Comparison of ENCODE assay signal across 8 cellular contexts in the genomic region with DNA sequence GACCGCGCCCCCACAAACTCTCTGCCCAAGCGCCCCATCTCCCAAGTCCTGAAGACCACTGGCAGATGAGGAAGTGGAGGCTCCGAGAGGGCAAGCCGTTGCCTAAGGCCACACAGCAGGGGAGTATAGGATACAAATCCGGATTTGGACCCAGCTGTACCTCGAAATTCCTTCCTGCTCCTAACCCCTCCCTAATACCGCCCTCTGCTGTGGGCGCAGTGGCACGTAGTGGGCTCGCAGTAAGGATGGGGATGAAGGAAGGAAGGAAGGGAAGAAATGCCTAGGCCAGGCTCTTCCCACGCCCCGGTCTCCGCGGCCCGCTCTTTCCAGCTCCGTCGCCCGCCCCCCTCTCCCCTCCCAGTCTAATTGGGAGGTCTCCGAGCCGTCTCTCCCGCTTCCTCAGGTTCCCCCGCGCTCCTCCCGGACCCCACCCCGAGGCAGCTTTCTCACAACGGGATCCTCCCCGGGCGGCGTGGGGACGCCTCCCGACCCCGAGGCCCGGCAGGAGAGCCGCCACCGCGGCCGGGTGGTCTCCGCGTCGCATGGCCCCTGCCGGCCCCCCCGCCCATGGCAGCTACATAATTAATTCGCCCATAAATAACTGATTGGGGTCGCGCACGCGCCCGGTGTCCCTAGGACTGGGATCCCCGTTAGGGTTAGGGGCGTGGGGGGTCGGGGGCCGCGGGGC.
DNase-seq lines count a peak whose midpoint lies in the region; TF ChIP-seq lines count a peak whose summit lies in the region.

No MANE protein-coding gene starts in this region.

- H3K14ac ChIP-seq in mesenchymal stem cell (ENCODE audit: low read length in 2 of 2), result peak overlapping the region; percentile 50 to 88

- peaks cover 43% of the 10 kb centered on the region for H3K27me3 Mint-ChIP-seq in IgD-negative memory B cell

- no peaks in the 10 kb centered on the region for H3K27me3 ChIP-seq in mesenchymal stem cell (ENCODE audit: control insufficient read depth in 1 of 2, insufficient read depth in 1 of 2, low read length in 2 of 2)

- H3K27ac Mint-ChIP-seq in IgD-negative memory B cell, result peak overlapping the region in 1 of 3 donors; percentile 35

- H4K91ac ChIP-seq in mesenchymal stem cell (ENCODE audit: low read length), result peak overlapping the region; percentile 100

- peak; percentile 31 for DNase-seq in ACHN
- DNase-seq in cerebellar cortex (ENCODE audit: low spot score), result peak; percentile 44
- peak; percentile 60 for DNase-seq in mesenchymal stem cell
- no peak for DNase-seq in GM13976 (ENCODE audit: low spot score)
- no peak for DNase-seq in stimulated activated CD8-positive, alpha-beta memory T cell treated with anti-CD3 and anti-CD28 coated beads, Interleukin-4, amount 100 ng/mL, for 48 hours
- DNase-seq in SHP77 (lab: John Stamatoyannopoulos, UW), result no peak

- peak overlapping the region; percentile 95 for H2AK5ac ChIP-seq in mesenchymal stem cell (ENCODE audit: low read length, severe bottlenecking)

- no peaks in the 10 kb centered on the region for H3K36me3 Mint-ChIP-seq in IgD-negative memory B cell

- no peaks in the 10 kb centered on the region for H3K9me3 ChIP-seq in mesenchymal stem cell (ENCODE audit: control insufficient read depth, low read length)

- H3K36me3 ChIP-seq in mesenchymal stem cell (ENCODE audit: control insufficient read depth in 1 of 2, insufficient read depth in 2 of 2, low read depth in 1 of 2, low read length in 2 of 2) (no peaks in the 10 kb centered on the region), urinary bladder (ENCODE audit: insufficient read depth) (no peaks in the 10 kb centered on the region)

- H2AFZ ChIP-seq in mesenchymal stem cell (ENCODE audit: low read depth, low read length), result no peak overlapping the region

- H3K4me2 ChIP-seq in mesenchymal stem cell (ENCODE audit: low read length, poor library complexity, severe bottlenecking), result peak overlapping the region; percentile 77

- H3K9ac ChIP-seq in mesenchymal stem cell (ENCODE audit: low read length), result peak overlapping the region; percentile 91

- H3K4me1 Mint-ChIP-seq in IgD-negative memory B cell, result peaks cover 0 to 5% (median 2%) of the 10 kb centered on the region in 3 donors

- peaks cover 52% of the 10 kb centered on the region for H3K4me1 ChIP-seq in mesenchymal stem cell (ENCODE audit: control insufficient read depth, insufficient read depth, low read depth, low read length)
- H3K4me1 ChIP-seq in urinary bladder (ENCODE audit: insufficient read depth), result no peaks in the 10 kb centered on the region

- in situ Hi-C loops in ACHN (cut with HindIII; ENCODE audit: low pct_ligation_motif_present, low pct_unique_long_range_greater_than_20kb, low sequenced_read_pairs) (no loop called here), GM13976 (cut with MboI; ENCODE audit: low sequenced_read_pairs, unreplicated experiment) (no loop called here)

- peak overlapping the region; percentile 6 to 74 (median 24) for H3K4me3 Mint-ChIP-seq in IgD-negative memory B cell

- H3K23ac ChIP-seq in mesenchymal stem cell (ENCODE audit: low read length in 2 of 2), result peak overlapping the region; percentile 22 to 23

- peaks cover 1% of the 10 kb centered on the region for H3K79me1 ChIP-seq in mesenchymal stem cell (replicated peaks; ENCODE audit: low read length, poor library complexity, severe bottlenecking)

- peak overlapping the region; percentile 99 to 100 for H2BK12ac ChIP-seq in mesenchymal stem cell (ENCODE audit: low read length in 2 of 2)

- TF ChIP-seq CTCF in GM13976 (IDR thresholded peaks at IDR 0.05; ENCODE audit: borderline replicate concordance, control extremely low read depth, extremely low read depth, insufficient read depth, missing control alignments), result no peak

- WGBS in mesenchymal stem cell, result 8% methylated on average over 37 of the region's 54 CpGs
- 8% methylated on average over 54 of the region's 54 CpGs for WGBS in urinary bladder

- peak overlapping the region; percentile 24 to 60 for H3K4me3 ChIP-seq in mesenchymal stem cell (ENCODE audit: insufficient read depth in 1 of 2, low read depth in 1 of 2, low read length in 2 of 2)
- H3K4me3 ChIP-seq in urinary bladder (ENCODE audit: low read depth, low read length), result peak overlapping the region; percentile 24

- peak overlapping the region; percentile 99 for H4K8ac ChIP-seq in mesenchymal stem cell (ENCODE audit: low read length)

- peak overlapping the region; percentile 92 to 98 for H3K18ac ChIP-seq in mesenchymal stem cell (ENCODE audit: low read depth in 1 of 2, low read length in 2 of 2)

- peak overlapping the region; percentile 90 for H3K27ac ChIP-seq in mesenchymal stem cell (ENCODE audit: low read length, poor library complexity, severe bottlenecking)
- peak overlapping the region; percentile 91 for H3K27ac ChIP-seq in urinary bladder (ENCODE audit: low read depth)

- H3K9me3 Mint-ChIP-seq in IgD-negative memory B cell, result no peaks in the 10 kb centered on the region

- H2BK120ac ChIP-seq in mesenchymal stem cell (ENCODE audit: low read depth, low read length), result peak overlapping the region; percentile 100

- peak overlapping the region; percentile 99 for H3K4ac ChIP-seq in mesenchymal stem cell (ENCODE audit: low read depth in 1 of 2, low read length in 2 of 2)

- H2BK15ac ChIP-seq in mesenchymal stem cell (ENCODE audit: low read depth, poor library complexity, severe bottlenecking), result peak overlapping the region; percentile 99

- peak overlapping the region; percentile 99 for H2BK5ac ChIP-seq in mesenchymal stem cell (ENCODE audit: low read depth, low read length, poor library complexity, severe bottlenecking)

Comparison
In these comparisons a context has a peak if more than half of its experiments do, and no peak if none do; other contexts are left out.
1. DNase-seq: peak in ACHN (single experiment), cerebellar cortex (single experiment) and mesenchymal stem cell (single experiment); none in GM13976 (single experiment), stimulated activated CD8-positive, alpha-beta memory T cell treated with anti-CD3 and anti-CD28 coated beads, Interleukin-4, amount 100 ng/mL, for 48 hours (single experiment) and SHP77 (0 of 2).